Comparison of ENCODE assay signal across 16 cellular contexts in the genomic region with DNA sequence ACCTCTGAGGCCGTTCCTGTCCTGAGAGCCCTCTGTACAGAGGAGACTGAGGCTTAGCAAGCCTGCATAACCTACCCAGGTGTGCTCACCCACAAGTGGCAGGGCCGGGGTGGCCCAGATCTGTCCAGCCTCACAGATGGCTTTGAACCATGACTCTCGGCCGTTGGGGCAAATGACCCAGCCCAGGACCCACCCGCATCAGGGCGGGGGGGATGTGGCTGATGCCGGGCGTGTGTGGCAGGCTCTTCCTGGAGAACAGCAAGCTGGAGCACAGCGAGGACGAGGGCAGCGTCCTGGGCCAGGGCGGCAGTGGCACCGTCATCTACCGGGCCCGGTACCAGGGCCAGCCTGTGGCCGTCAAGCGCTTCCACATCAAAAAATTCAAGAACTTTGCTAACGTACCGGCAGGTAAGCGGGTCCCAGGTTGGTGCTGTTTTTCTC.
"Had no signal": no experiment of that assay in that cellular context is flagged by ENCODE, and none has a peak within 500 bp of the region (broad histone marks: within the 10 kb centered on the region; RNA-seq: fewer than 3 reads in every experiment).

No MANE protein-coding gene starts in this region.

- H3K4me3 Mint-ChIP-seq: activated naive CD8-positive, alpha-beta T cell treated with anti-CD3 and anti-CD28 coated beads, Interleukin-2, amount 10 ng/mL, durations not matched to agents 7 days and 5 days; activated T-cell treated with anti-CD3 and anti-CD28 coated beads, Interleukin-2, amount 50 U/mL, for 72 hours; neural crest cell; stimulated activated effector memory CD8-positive, alpha-beta T cell treated with anti-CD3 and anti-CD28 coated beads, Interleukin-12 subunit alpha, Interleukin-12 subunit beta, amount 100 ng/mL, for 72 hours; type B pancreatic cell had no signal

- H3K36me3 ChIP-seq: breast epithelium had no signal

- H3K36me3 Mint-ChIP-seq: activated naive CD8-positive, alpha-beta T cell treated with anti-CD3 and anti-CD28 coated beads, Interleukin-2, amount 10 ng/mL, durations not matched to agents 7 days and 5 days; stimulated activated effector memory CD8-positive, alpha-beta T cell treated with anti-CD3 and anti-CD28 coated beads, Interleukin-12 subunit alpha, Interleukin-12 subunit beta, amount 100 ng/mL, for 72 hours had no signal

- H3K9me3 Mint-ChIP-seq: activated naive CD8-positive, alpha-beta T cell treated with anti-CD3 and anti-CD28 coated beads, Interleukin-2, amount 10 ng/mL, durations not matched to agents 7 days and 5 days; activated T-cell treated with anti-CD3 and anti-CD28 coated beads, Interleukin-2, amount 50 U/mL, for 72 hours; stimulated activated effector memory CD8-positive, alpha-beta T cell treated with anti-CD3 and anti-CD28 coated beads, Interleukin-12 subunit alpha, Interleukin-12 subunit beta, amount 100 ng/mL, for 72 hours; type B pancreatic cell had no signal

- H3K27me3 ChIP-seq: breast epithelium, dorsolateral prefrontal cortex, esophagus squamous epithelium, right atrium auricular region, SJSA1 had no signal

- ATAC-seq: activated T-cell treated with anti-CD3 and anti-CD28 coated beads, Interleukin-2, amount 50 U/mL, for 72 hours; stimulated activated effector memory CD8-positive, alpha-beta T cell treated with anti-CD3 and anti-CD28 coated beads, Interleukin-12 subunit alpha, Interleukin-12 subunit beta, amount 100 ng/mL, for 72 hours had no signal

- H3K4me1 ChIP-seq: breast epithelium, esophagus squamous epithelium, right atrium auricular region had no signal

- H3K4me1 Mint-ChIP-seq: stimulated activated effector memory CD8-positive, alpha-beta T cell treated with anti-CD3 and anti-CD28 coated beads, Interleukin-12 subunit alpha, Interleukin-12 subunit beta, amount 100 ng/mL, for 72 hours had no signal

- H3K27ac Mint-ChIP-seq: activated naive CD8-positive, alpha-beta T cell treated with anti-CD3 and anti-CD28 coated beads, Interleukin-2, amount 10 ng/mL, durations not matched to agents 7 days and 5 days; activated T-cell treated with anti-CD3 and anti-CD28 coated beads, Interleukin-2, amount 50 U/mL, for 72 hours; stimulated activated effector memory CD8-positive, alpha-beta T cell treated with anti-CD3 and anti-CD28 coated beads, Interleukin-12 subunit alpha, Interleukin-12 subunit beta, amount 100 ng/mL, for 72 hours; type B pancreatic cell had no signal

- DNase-seq: activated gamma-delta T cell treated with Interleukin-2 at 50 U/mL for 16 hours; activated naive CD8-positive, alpha-beta T cell treated with anti-CD3 and anti-CD28 coated beads, Interleukin-2, amount 10 ng/mL, durations not matched to agents 7 days and 5 days; activated T-cell treated with anti-CD3 and anti-CD28 coated beads, Interleukin-2, amount 50 U/mL, for 72 hours; aorta; esophagus squamous epithelium; foreskin fibroblast; left ventricle myocardium inferior had no signal

- H3K27ac ChIP-seq: breast epithelium, dorsolateral prefrontal cortex, esophagus squamous epithelium, left ventricle myocardium inferior, right atrium auricular region, SJSA1, VCaP had no signal

- H3K9me3 ChIP-seq: breast epithelium, esophagus squamous epithelium, left ventricle myocardium inferior, right atrium auricular region, SJSA1 had no signal

- H3K4me2 ChIP-seq: smooth muscle cell had no signal

- H3K27me3 Mint-ChIP-seq: type B pancreatic cell had no signal

- H3K4me3 ChIP-seq: breast epithelium, dorsolateral prefrontal cortex, esophagus squamous epithelium, left ventricle myocardium inferior, right atrium auricular region, SJSA1, smooth muscle cell had no signal
